ENCODE assay signal across 10 cellular contexts in the genomic region with DNA sequence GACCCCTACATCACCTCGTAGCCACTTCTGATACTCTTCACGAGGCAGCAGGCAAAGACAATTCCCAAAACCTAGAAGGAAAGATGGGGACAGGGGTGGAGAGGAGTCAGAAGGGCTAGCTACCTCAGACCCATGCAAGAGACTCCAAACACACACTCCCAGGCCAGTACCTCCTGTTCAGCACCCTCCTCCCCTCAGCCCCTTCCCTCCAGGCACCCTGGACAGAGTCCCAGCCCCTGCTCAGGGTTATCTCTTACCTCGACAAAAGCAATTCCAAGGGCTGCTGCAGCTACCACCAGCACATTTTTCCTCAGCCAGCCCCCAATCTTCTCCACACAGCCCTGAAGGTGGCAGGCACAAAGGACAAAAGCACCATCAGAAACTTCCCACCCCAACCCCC. TPM values are rescaled to one million over a fixed set of nuclear protein-coding genes. Genes with fewer than 3 reads are reported as not detected.
A peak's percentile ranks its signal among the peaks of the same experiment; 100 is the strongest.
DNase-seq lines count a peak whose midpoint lies in the region; ATAC-seq and TF ChIP-seq lines count a peak whose summit lies in the region.
"Had no signal": no experiment of that assay in that cellular context is flagged by ENCODE, and none has a peak within 500 bp of the region (broad histone marks: within the 10 kb centered on the region; RNA-seq: fewer than 3 reads in every experiment).

No MANE protein-coding gene starts in this region.

- no peaks in the 10 kb centered on the region for H3K36me3 ChIP-seq in neural progenitor cell

- no peak overlapping the region for H3K4me2 ChIP-seq in neural progenitor cell

- H4K20me1 ChIP-seq in neural progenitor cell (ENCODE audit: low read depth), result peaks cover 21% of the 10 kb centered on the region

- peak overlapping the region in 5 of 7 donors; percentile 4 to 72 (median 46) for H3K27ac Mint-ChIP-seq in CD14-positive monocyte
- H3K27ac Mint-ChIP-seq in brain, result peak overlapping the region in 4 of 5 experiments; percentile 74 to 98 (median 87)
- no peak overlapping the region for H3K27ac Mint-ChIP-seq in neural progenitor cell
- H3K27ac Mint-ChIP-seq in WTC11, result no peak overlapping the region
- H3K27ac Mint-ChIP-seq: activated naive CD4-positive, alpha-beta T cell treated with anti-CD3 and anti-CD28 coated beads, Interleukin-2, amount 10 ng/mL, durations not matched to agents 7 days and 5 days had no signal

- TF ChIP-seq CTCF in CD14-positive monocyte (IDR thresholded peaks at IDR 0.05), result no peak
- TF ChIP-seq CTCF in brain (conservative IDR thresholded peaks at IDR 0.05), result no peak
- TF ChIP-seq CTCF in neural progenitor cell (IDR thresholded peaks at IDR 0.05), result no peak
- TF ChIP-seq CTCF in WTC11 (IDR thresholded peaks at IDR 0.05), result no peak

- no peaks in the 10 kb centered on the region for H3K27me3 ChIP-seq in neural progenitor cell

- H3F3A ChIP-seq in neural progenitor cell (ENCODE audit: low read depth), result peaks cover 45% of the 10 kb centered on the region

- H3K9ac ChIP-seq in neural progenitor cell, result no peak overlapping the region

- no peak overlapping the region for H3K27ac ChIP-seq in neural progenitor cell
- H3K27ac ChIP-seq: C4-2B had no signal

- H2AFZ ChIP-seq in neural progenitor cell (replicated peaks), result no peak overlapping the region

- H3K9me3 ChIP-seq in neural progenitor cell (ENCODE audit: low read depth), result no peaks in the 10 kb centered on the region

- CTCF ChIA-PET in WTC11 (lab: Charles Lee), result interaction anchor here (0.6 to 10.8 kb wide), 13 partner anchors 9 to 205 kb away, joined by 3 to 160 read pairs (median 4); a partner anchor contains a TSS

- H3K4me3 ChIP-seq in neural progenitor cell, result no peak overlapping the region

- intact Hi-C loops in CD14-positive monocyte (cut with micrococcal nuclease), result loop anchor here in 1 of 2 donors (5.0 kb wide), 1 partner anchor 317 kb away; a partner anchor contains a TSS

- H3K27me3 Mint-ChIP-seq in CD14-positive monocyte (ENCODE audit: low read depth in 3 of 3) (peaks cover 0 to 3% (median 0%) of the 10 kb centered on the region in 3 donors), brain (peaks cover 10% of the 10 kb centered on the region), neural progenitor cell (ENCODE audit: insufficient read depth, low read depth) (peaks cover 6% of the 10 kb centered on the region), WTC11 (ENCODE audit: low read depth) (no peaks in the 10 kb centered on the region)
- H3K27me3 Mint-ChIP-seq: activated CD4-positive, alpha-beta T cell treated with anti-CD3 and anti-CD28 coated beads, Interleukin-2, amount 10 ng/mL, durations not matched to agents 24 days and 14 days; activated naive CD4-positive, alpha-beta T cell treated with anti-CD3 and anti-CD28 coated beads, Interleukin-2, amount 10 ng/mL, durations not matched to agents 7 days and 5 days had no signal

- no peak overlapping the region for H3K4me3 Mint-ChIP-seq in CD14-positive monocyte
- H3K4me3 Mint-ChIP-seq in brain, result peak overlapping the region; percentile 50 to 89 (median 73)
- H3K4me3 Mint-ChIP-seq in neural progenitor cell, result peak overlapping the region; percentile 71
- no peak overlapping the region for H3K4me3 Mint-ChIP-seq in WTC11
- H3K4me3 Mint-ChIP-seq: activated naive CD4-positive, alpha-beta T cell treated with anti-CD3 and anti-CD28 coated beads, Interleukin-2, amount 10 ng/mL, durations not matched to agents 7 days and 5 days had no signal

- POLR2A ChIA-PET in WTC11 (lab: Charles Lee), result no interaction called here

- H3K4me1 Mint-ChIP-seq in CD14-positive monocyte, result peaks cover 51% of the 10 kb centered on the region
- H3K4me1 Mint-ChIP-seq in brain, result peaks cover 53% of the 10 kb centered on the region
- H3K4me1 Mint-ChIP-seq in neural progenitor cell, result peaks cover 37% of the 10 kb centered on the region
- peaks cover 23% of the 10 kb centered on the region for H3K4me1 Mint-ChIP-seq in WTC11

- H3K36me3 Mint-ChIP-seq in CD14-positive monocyte, result peaks cover 45 to 57% of the 10 kb centered on the region in 2 donors
- peaks cover 31% of the 10 kb centered on the region for H3K36me3 Mint-ChIP-seq in brain
- peaks cover 14% of the 10 kb centered on the region for H3K36me3 Mint-ChIP-seq in neural progenitor cell
- H3K36me3 Mint-ChIP-seq in WTC11, result peaks cover 20% of the 10 kb centered on the region

- DNase-seq in CD14-positive monocyte (ENCODE audit: low spot score) (no peak), neural progenitor cell (ENCODE audit: low spot score) (no peak), HK-2 (ENCODE audit: unreplicated experiment) (no peak), 8988T (no peak), WTC11 (ENCODE audit: low spot score) (no peak)
- DNase-seq: activated CD4-positive, alpha-beta T cell treated with anti-CD3 and anti-CD28 coated beads, Interleukin-2, amount 10 ng/mL, durations not matched to agents 24 days and 14 days; activated naive CD4-positive, alpha-beta T cell treated with anti-CD3 and anti-CD28 coated beads, Interleukin-2, amount 10 ng/mL, durations not matched to agents 7 days and 5 days; NCI-H1092 had no signal

- peaks cover 16% of the 10 kb centered on the region for H3K4me1 ChIP-seq in neural progenitor cell

- no peak for ATAC-seq in WTC11

- H3K9me3 Mint-ChIP-seq in CD14-positive monocyte (peaks cover 0 to 4% (median 0%) of the 10 kb centered on the region in 7 donors), brain (no peaks in the 10 kb centered on the region), neural progenitor cell (no peaks in the 10 kb centered on the region), WTC11 (no peaks in the 10 kb centered on the region)
- H3K9me3 Mint-ChIP-seq: activated CD4-positive, alpha-beta T cell treated with anti-CD3 and anti-CD28 coated beads, Interleukin-2, amount 10 ng/mL, durations not matched to agents 24 days and 14 days; activated naive CD4-positive, alpha-beta T cell treated with anti-CD3 and anti-CD28 coated beads, Interleukin-2, amount 10 ng/mL, durations not matched to agents 7 days and 5 days had no signal

- peaks cover 23% of the 10 kb centered on the region for H3K79me2 ChIP-seq in neural progenitor cell (ENCODE audit: low read depth)

TF ChIP-seq in WTC11, 78 proteins besides CTCF, POLR2A, EP300 and RAD21 (continues in another document):
- no peak for TF ChIP-seq TEAD1 (CRISPR knock-in tag; IDR thresholded peaks at IDR 0.05)
- no peak for TF ChIP-seq ZNF416 (CRISPR knock-in tag; IDR thresholded peaks at IDR 0.05)
- TF ChIP-seq CREM (CRISPR knock-in tag; IDR thresholded peaks at IDR 0.05), result no peak
- TF ChIP-seq, protein P1, sequence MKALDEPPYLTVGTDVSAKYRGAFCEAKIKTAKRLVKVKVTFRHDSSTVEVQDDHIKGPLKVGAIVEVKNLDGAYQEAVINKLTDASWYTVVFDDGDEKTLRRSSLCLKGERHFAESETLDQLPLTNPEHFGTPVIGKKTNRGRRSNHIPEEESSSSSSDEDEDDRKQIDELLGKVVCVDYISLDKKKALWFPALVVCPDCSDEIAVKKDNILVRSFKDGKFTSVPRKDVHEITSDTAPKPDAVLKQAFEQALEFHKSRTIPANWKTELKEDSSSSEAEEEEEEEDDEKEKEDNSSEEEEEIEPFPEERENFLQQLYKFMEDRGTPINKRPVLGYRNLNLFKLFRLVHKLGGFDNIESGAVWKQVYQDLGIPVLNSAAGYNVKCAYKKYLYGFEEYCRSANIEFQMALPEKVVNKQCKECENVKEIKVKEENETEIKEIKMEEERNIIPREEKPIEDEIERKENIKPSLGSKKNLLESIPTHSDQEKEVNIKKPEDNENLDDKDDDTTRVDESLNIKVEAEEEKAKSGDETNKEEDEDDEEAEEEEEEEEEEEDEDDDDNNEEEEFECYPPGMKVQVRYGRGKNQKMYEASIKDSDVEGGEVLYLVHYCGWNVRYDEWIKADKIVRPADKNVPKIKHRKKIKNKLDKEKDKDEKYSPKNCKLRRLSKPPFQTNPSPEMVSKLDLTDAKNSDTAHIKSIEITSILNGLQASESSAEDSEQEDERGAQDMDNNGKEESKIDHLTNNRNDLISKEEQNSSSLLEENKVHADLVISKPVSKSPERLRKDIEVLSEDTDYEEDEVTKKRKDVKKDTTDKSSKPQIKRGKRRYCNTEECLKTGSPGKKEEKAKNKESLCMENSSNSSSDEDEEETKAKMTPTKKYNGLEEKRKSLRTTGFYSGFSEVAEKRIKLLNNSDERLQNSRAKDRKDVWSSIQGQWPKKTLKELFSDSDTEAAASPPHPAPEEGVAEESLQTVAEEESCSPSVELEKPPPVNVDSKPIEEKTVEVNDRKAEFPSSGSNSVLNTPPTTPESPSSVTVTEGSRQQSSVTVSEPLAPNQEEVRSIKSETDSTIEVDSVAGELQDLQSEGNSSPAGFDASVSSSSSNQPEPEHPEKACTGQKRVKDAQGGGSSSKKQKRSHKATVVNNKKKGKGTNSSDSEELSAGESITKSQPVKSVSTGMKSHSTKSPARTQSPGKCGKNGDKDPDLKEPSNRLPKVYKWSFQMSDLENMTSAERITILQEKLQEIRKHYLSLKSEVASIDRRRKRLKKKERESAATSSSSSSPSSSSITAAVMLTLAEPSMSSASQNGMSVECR (CRISPR knock-in tag; IDR thresholded peaks at IDR 0.05; ENCODE audit: borderline replicate concordance), result no peak
- no peak for TF ChIP-seq SP1 (CRISPR knock-in tag; conservative IDR thresholded peaks at IDR 0.05)
- TF ChIP-seq, protein P2, sequence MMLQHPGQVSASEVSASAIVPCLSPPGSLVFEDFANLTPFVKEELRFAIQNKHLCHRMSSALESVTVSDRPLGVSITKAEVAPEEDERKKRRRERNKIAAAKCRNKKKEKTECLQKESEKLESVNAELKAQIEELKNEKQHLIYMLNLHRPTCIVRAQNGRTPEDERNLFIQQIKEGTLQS (CRISPR knock-in tag; conservative IDR thresholded peaks at IDR 0.05), result no peak

RNA-seq across cellular contexts. Expression of a gene that starts 3.3 kb away (rescaled TPM):
- polyA plus RNA-seq in CD14-positive monocyte (1,000 to 10,000 TPM in 1 of 2 donors, 100 to 1,000 TPM in 1; 988 to 1,099 TPM), brain (ENCODE audit: insufficient read depth, low read depth, low replicate concordance) (568 TPM)
- total RNA-seq in neural progenitor cell (ENCODE audit: low replicate concordance) (257 and 305 TPM in 2 replicates), WTC11 (2021) (409 to 419 TPM (median 414 TPM) in 3 replicates)

RNA-seq across cellular contexts. Expression of a gene that starts 5.4 kb away (rescaled TPM):
- polyA plus RNA-seq in CD14-positive monocyte (1 to 10 TPM; 1.2 TPM), brain (ENCODE audit: insufficient read depth, low read depth, low replicate concordance) (2.0 TPM)
- total RNA-seq in neural progenitor cell (ENCODE audit: low replicate concordance) (3.0 and 14.6 TPM in 2 replicates), WTC11 (2021) (3.0 to 5.8 TPM (median 3.5 TPM) in 3 replicates)

RNA-seq across cellular contexts. Expression of a gene that starts 9.7 kb away (rescaled TPM):
- 100 to 1,000 TPM; 222 to 223 TPM for polyA plus RNA-seq in CD14-positive monocyte
- polyA plus RNA-seq in brain (ENCODE audit: insufficient read depth, low read depth, low replicate concordance), result 257 TPM
- total RNA-seq in neural progenitor cell (ENCODE audit: low replicate concordance), result 48.1 and 92.5 TPM in 2 replicates
- total RNA-seq in WTC11 (2021), result 81.9 to 97.1 TPM (median 95.1 TPM) in 3 replicates

RNA-seq across cellular contexts. Expression of a gene that starts 17.4 kb away (rescaled TPM):
- polyA plus RNA-seq in CD14-positive monocyte (under 1 TPM; 0.08 to 0.09 TPM), brain (ENCODE audit: insufficient read depth, low read depth, low replicate concordance) (26.9 TPM)
- total RNA-seq in neural progenitor cell (ENCODE audit: low replicate concordance) (9.1 and 21.9 TPM in 2 replicates), WTC11 (2021) (16.9 to 20.7 TPM (median 19.6 TPM) in 3 replicates)

RNA-seq across cellular contexts. Expression of a gene that starts 17.9 kb away (rescaled TPM):
- polyA plus RNA-seq in CD14-positive monocyte (under 1 TPM; 0.23 to 0.55 TPM), brain (ENCODE audit: insufficient read depth, low read depth, low replicate concordance) (17.4 TPM)
- total RNA-seq in neural progenitor cell (ENCODE audit: low replicate concordance) (43.4 and 75.2 TPM in 2 replicates), WTC11 (2021) (77.8 to 96.2 TPM (median 80.4 TPM) in 3 replicates)

Comparison
In these comparisons a context has a peak if more than half of its experiments do, and no peak if none do; other contexts are left out.
1. H3K27ac Mint-ChIP-seq: peak in CD14-positive monocyte (5 of 7) and brain (4 of 5); none in neural progenitor cell (single experiment) and WTC11 (single experiment).
2. H3K4me3 Mint-ChIP-seq: peak in brain (5 of 5) and neural progenitor cell (single experiment); none in CD14-positive monocyte (0 of 2) and WTC11 (single experiment).